In the genomic region with DNA sequence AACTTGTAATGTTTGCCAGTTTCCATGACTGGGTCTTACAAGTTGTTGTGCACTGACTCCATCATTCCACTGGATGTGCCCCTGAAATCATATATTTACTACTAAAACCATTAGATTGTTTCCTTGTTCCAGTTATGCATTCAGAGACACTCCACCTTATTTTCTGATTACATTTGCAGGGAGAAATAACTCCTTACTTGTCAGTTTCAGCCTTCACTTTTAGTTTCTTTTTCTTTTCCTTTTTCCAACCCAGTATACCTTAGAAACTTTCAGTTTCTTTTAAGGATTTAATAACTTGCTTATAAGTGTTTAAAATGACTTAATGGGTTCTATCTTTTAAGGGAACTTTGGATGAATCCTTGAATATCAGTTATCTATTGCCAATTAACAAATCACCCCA, we compare ENCODE assay signal across 18 cellular contexts.
"Had no signal": no experiment of that assay in that cellular context is flagged by ENCODE, and none has a peak within 500 bp of the region (broad histone marks: within the 10 kb centered on the region; RNA-seq: fewer than 3 reads in every experiment).

No MANE protein-coding gene starts in this region.

- H3K27me3 ChIP-seq: neutrophil, pancreas, right lobe of liver, testis, upper lobe of left lung had no signal

- H3K9me3 Mint-ChIP-seq: activated naive CD4-positive, alpha-beta T cell treated with anti-CD3 and anti-CD28 coated beads, Interleukin-2, amount 50 U/mL, for 24 hours; naive thymus-derived CD8-positive, alpha-beta T cell had no signal

- H3K4me1 ChIP-seq: lower lobe of right lung, pancreas, right lobe of liver, testis, upper lobe of left lung had no signal

- H3K27me3 Mint-ChIP-seq: activated naive CD4-positive, alpha-beta T cell treated with anti-CD3 and anti-CD28 coated beads, Interleukin-2, amount 50 U/mL, for 24 hours; naive thymus-derived CD8-positive, alpha-beta T cell had no signal

- H3K27ac Mint-ChIP-seq: activated naive CD4-positive, alpha-beta T cell treated with anti-CD3 and anti-CD28 coated beads, Interleukin-2, amount 50 U/mL, for 24 hours; naive thymus-derived CD8-positive, alpha-beta T cell had no signal

- H3K36me3 ChIP-seq: neutrophil, pancreas, right lobe of liver, upper lobe of left lung had no signal

- H3K4me3 Mint-ChIP-seq: activated naive CD4-positive, alpha-beta T cell treated with anti-CD3 and anti-CD28 coated beads, Interleukin-2, amount 50 U/mL, for 24 hours; naive thymus-derived CD8-positive, alpha-beta T cell had no signal

- FAIRE-seq: frontal cortex, keratinocyte, pancreas, small intestine had no signal

- H3K27ac ChIP-seq: lower lobe of right lung, neutrophil, pancreas, right lobe of liver, testis, upper lobe of left lung had no signal

- H3K9me3 ChIP-seq: lower lobe of right lung, neutrophil, pancreas, right lobe of liver, testis, upper lobe of left lung had no signal

- H3K4me3 ChIP-seq: lower lobe of right lung, pancreas, right lobe of liver, testis, upper lobe of left lung had no signal

- ATAC-seq: lower lobe of right lung; naive thymus-derived CD8-positive, alpha-beta T cell; pancreas; right lobe of liver had no signal

- DNase-seq: amniotic stem cell; effector CD4-positive, alpha-beta T cell; hypothalamus; lower lobe of right lung; naive thymus-derived CD8-positive, alpha-beta T cell; pancreas; right lobe of liver; small intestine; stimulated activated CD4-positive, alpha-beta T cell treated with anti-CD3 and anti-CD28 coated beads, Interleukin-15, amount 100 ng/mL, for 24 hours; stimulated activated CD4-positive, alpha-beta T cell treated with anti-CD3 and anti-CD28 coated beads, Interleukin-2, amount 100 ng/mL, for 48 hours; SW 1271; T-helper 9 cell; testis; upper lobe of left lung had no signal
